In genomic region chr12:66409195-66409871, GRCh38 we compare ENCODE assay signal across 8 cellular contexts.
A peak's percentile ranks its signal among the peaks of the same experiment; 100 is the strongest.
DNase-seq lines count a peak whose midpoint lies in the region; ATAC-seq and TF ChIP-seq lines count a peak whose summit lies in the region.

No MANE protein-coding gene starts in this region.

- no peak overlapping the region for H3K4me3 Mint-ChIP-seq in activated CD8-positive, alpha-beta memory T cell treated with anti-CD3 and anti-CD28 coated beads, Interleukin-2, amount 10 ng/mL, durations not matched to agents 7 days and 5 days

- CTCF ChIA-PET in activated CD8-positive, alpha-beta memory T cell treated with anti-CD3 and anti-CD28 coated beads, Interleukin-2, amount 10 ng/mL, durations not matched to agents 7 days and 5 days (lab: Charles Lee): interaction anchor here (0.8 to 4.1 kb wide), 15 partner anchors 10 to 859 kb away, joined by 3 to 60 read pairs (median 4); no protein-coding TSS in a partner anchor

- H4K8ac ChIP-seq in mesenchymal stem cell (ENCODE audit: low read length): no peak overlapping the region

- peaks cover 1% of the 10 kb centered on the region for H3K4me1 ChIP-seq in mesenchymal stem cell (ENCODE audit: control insufficient read depth, insufficient read depth, low read depth, low read length)

- no peak overlapping the region for H3K18ac ChIP-seq in mesenchymal stem cell (ENCODE audit: low read depth in 1 of 2, low read length in 2 of 2)

- H3K4me2 ChIP-seq in mesenchymal stem cell (ENCODE audit: low read length, poor library complexity, severe bottlenecking): no peak overlapping the region

- TF ChIP-seq CTCF in choroid plexus epithelial cell (conservative IDR thresholded peaks at IDR 0.05; ENCODE audit: low read depth, low read length): peak; percentile 82

- peaks cover 13% of the 10 kb centered on the region for H3K27me3 Mint-ChIP-seq in activated CD8-positive, alpha-beta memory T cell treated with anti-CD3 and anti-CD28 coated beads, Interleukin-2, amount 10 ng/mL, durations not matched to agents 7 days and 5 days

- H2AFZ ChIP-seq in mesenchymal stem cell (ENCODE audit: low read depth, low read length): no peak overlapping the region

- no peaks in the 10 kb centered on the region for H3K79me1 ChIP-seq in mesenchymal stem cell (replicated peaks; ENCODE audit: low read length, poor library complexity, severe bottlenecking)

- H3K4me3 ChIP-seq in choroid plexus epithelial cell (ENCODE audit: low read depth, low read length): no peak overlapping the region
- no peak overlapping the region for H3K4me3 ChIP-seq in mesenchymal stem cell (ENCODE audit: insufficient read depth in 1 of 2, low read depth in 1 of 2, low read length in 2 of 2)

- no peaks in the 10 kb centered on the region for H3K9me3 Mint-ChIP-seq in activated CD8-positive, alpha-beta memory T cell treated with anti-CD3 and anti-CD28 coated beads, Interleukin-2, amount 10 ng/mL, durations not matched to agents 7 days and 5 days (ENCODE audit: low read depth)

- no peak overlapping the region for H2BK120ac ChIP-seq in mesenchymal stem cell (ENCODE audit: low read depth, low read length)

- H2BK5ac ChIP-seq in mesenchymal stem cell (ENCODE audit: low read depth, low read length, poor library complexity, severe bottlenecking): no peak overlapping the region

- peak overlapping the region; percentile 9 for H4K91ac ChIP-seq in mesenchymal stem cell (ENCODE audit: low read length)

- H3K27ac ChIP-seq in mesenchymal stem cell (ENCODE audit: low read length, poor library complexity, severe bottlenecking): no peak overlapping the region

- H3K14ac ChIP-seq in mesenchymal stem cell (ENCODE audit: low read length in 2 of 2): no peak overlapping the region

- peaks cover 8% of the 10 kb centered on the region for H3K9me3 ChIP-seq in mesenchymal stem cell (ENCODE audit: control insufficient read depth, low read length)

- ATAC-seq in activated CD8-positive, alpha-beta memory T cell treated with anti-CD3 and anti-CD28 coated beads, Interleukin-2, amount 10 ng/mL, durations not matched to agents 7 days and 5 days: peak; percentile 58
- ATAC-seq in SK-N-SH treated with all-trans-retinoic acid at 6 μM for 48 hours (peak; percentile 90), HG03439 (IDR thresholded peaks at IDR 0.05; ENCODE audit: unreplicated experiment) (no peak)

- no peaks in the 10 kb centered on the region for H3K36me3 ChIP-seq in mesenchymal stem cell (ENCODE audit: control insufficient read depth in 1 of 2, insufficient read depth in 2 of 2, low read depth in 1 of 2, low read length in 2 of 2)

- H3K4me1 Mint-ChIP-seq in activated CD8-positive, alpha-beta memory T cell treated with anti-CD3 and anti-CD28 coated beads, Interleukin-2, amount 10 ng/mL, durations not matched to agents 7 days and 5 days: no peaks in the 10 kb centered on the region

- H2AK5ac ChIP-seq in mesenchymal stem cell (ENCODE audit: low read length, severe bottlenecking): no peak overlapping the region

- 69% methylated on average over 3 of the region's 4 CpGs for WGBS in mesenchymal stem cell

- H3K9ac ChIP-seq in mesenchymal stem cell (ENCODE audit: low read length): no peak overlapping the region

- H2BK15ac ChIP-seq in mesenchymal stem cell (ENCODE audit: low read depth, poor library complexity, severe bottlenecking): no peak overlapping the region

- H3K27me3 ChIP-seq in mesenchymal stem cell (ENCODE audit: control insufficient read depth in 1 of 2, insufficient read depth in 1 of 2, low read length in 2 of 2): no peaks in the 10 kb centered on the region

- H3K4ac ChIP-seq in mesenchymal stem cell (ENCODE audit: low read depth in 1 of 2, low read length in 2 of 2): no peak overlapping the region

- no peak overlapping the region for H3K27ac Mint-ChIP-seq in activated CD8-positive, alpha-beta memory T cell treated with anti-CD3 and anti-CD28 coated beads, Interleukin-2, amount 10 ng/mL, durations not matched to agents 7 days and 5 days

- peak overlapping the region in 1 of 2 experiments; percentile 14 for H2BK12ac ChIP-seq in mesenchymal stem cell (ENCODE audit: low read length in 2 of 2)

- no peak overlapping the region for H3K23ac ChIP-seq in mesenchymal stem cell (ENCODE audit: low read length in 2 of 2)

- DNase-seq in activated CD8-positive, alpha-beta memory T cell treated with anti-CD3 and anti-CD28 coated beads, Interleukin-2, amount 10 ng/mL, durations not matched to agents 7 days and 5 days: peak; percentile 56
- DNase-seq in activated CD8-positive, alpha-beta memory T cell treated with anti-CD3 and anti-CD28 coated beads for 24 hours: no peak
- peak; percentile 47 for DNase-seq in HT-29 (ENCODE audit: low spot score)
- peak; percentile 87 for DNase-seq in choroid plexus epithelial cell (ENCODE audit: low read depth)
- DNase-seq in mesenchymal stem cell: peak; percentile 69
- DNase-seq in NCI-H2196 treated with DMSO at 0.1 percent for 48 hours (lab: John Stamatoyannopoulos, UW; ENCODE audit: unreplicated experiment): no peak

- peaks cover 4% of the 10 kb centered on the region for H3K36me3 Mint-ChIP-seq in activated CD8-positive, alpha-beta memory T cell treated with anti-CD3 and anti-CD28 coated beads, Interleukin-2, amount 10 ng/mL, durations not matched to agents 7 days and 5 days

TF ChIP-seq in SK-N-SH treated with all-trans-retinoic acid at 6 μM for 48 hours, 23 proteins besides CTCF, POLR2A, EP300 and RAD21:
- TF ChIP-seq ZNF70 (CRISPR knock-in tag; IDR thresholded peaks at IDR 0.05) (no peak), CSRNP3 (CRISPR knock-in tag; IDR thresholded peaks at IDR 0.05) (no peak), CREB5 (CRISPR knock-in tag; IDR thresholded peaks at IDR 0.05; ENCODE audit: low read depth) (no peak)

Comparison
In these comparisons a context has a peak if more than half of its experiments do, and no peak if none do; other contexts are left out.
1. DNase-seq: peak in activated CD8-positive, alpha-beta memory T cell treated with anti-CD3 and anti-CD28 coated beads, Interleukin-2, amount 10 ng/mL, durations not matched to agents 7 days and 5 days (single experiment), HT-29 (single experiment), choroid plexus epithelial cell (single experiment) and mesenchymal stem cell (single experiment); none in activated CD8-positive, alpha-beta memory T cell treated with anti-CD3 and anti-CD28 coated beads for 24 hours (single experiment) and NCI-H2196 treated with DMSO at 0.1 percent for 48 hours (single experiment).